Comparison of ENCODE assay signal across 9 cellular contexts in genomic region chr1:121221766-121222165, GRCh38. TPM values are rescaled to one million over a fixed set of nuclear protein-coding genes. Genes with fewer than 3 reads are reported as not detected.
A peak's percentile ranks its signal among the peaks of the same experiment; 100 is the strongest.
DNase-seq lines count a peak whose midpoint lies in the region; ATAC-seq and TF ChIP-seq lines count a peak whose summit lies in the region.
"Not testable (repeated sequence)": the region's sequence is repeated elsewhere in the genome, so short reads cannot be mapped to it uniquely, and the experiment has no call there.
"Had no signal": no experiment of that assay in that cellular context is flagged by ENCODE, and none has a peak within 500 bp of the region (broad histone marks: within the 10 kb centered on the region; RNA-seq: fewer than 3 reads in every experiment).

No MANE protein-coding gene starts in this region.

- peak; percentile 67 for ATAC-seq in GM18870 (IDR thresholded peaks at IDR 0.05; ENCODE audit: unreplicated experiment)
- peak; percentile 58 for ATAC-seq in GM21360 (IDR thresholded peaks at IDR 0.05; ENCODE audit: unreplicated experiment)
- peak; percentile 41 for ATAC-seq in HG02759 (IDR thresholded peaks at IDR 0.05; ENCODE audit: unreplicated experiment)
- peak; percentile 32 for ATAC-seq in HG03139 (IDR thresholded peaks at IDR 0.05; ENCODE audit: unreplicated experiment)
- peak; percentile 39 for ATAC-seq in activated CD8-positive, alpha-beta T cell treated with anti-CD3 and anti-CD28 coated beads, Interleukin-2, amount 10 ng/mL, durations not matched to agents 7 days and 5 days

- peak; percentile 58 for DNase-seq in CD1c-positive myeloid dendritic cell (ENCODE audit: extremely low spot score)
- peak; percentile 6 for DNase-seq in MM.1S
- DNase-seq in activated CD8-positive, alpha-beta T cell treated with anti-CD3 and anti-CD28 coated beads, Interleukin-2, amount 10 ng/mL, durations not matched to agents 7 days and 5 days: not testable (repeated sequence)
- DNase-seq in myocyte (ENCODE audit: low read depth): peak; percentile 43

- not testable (repeated sequence) for H3K4me2 ChIP-seq in MM.1S (ENCODE audit: low read depth, low read length)

- not testable (repeated sequence) for H3K4me3 Mint-ChIP-seq in activated CD8-positive, alpha-beta T cell treated with anti-CD3 and anti-CD28 coated beads, Interleukin-2, amount 10 ng/mL, durations not matched to agents 7 days and 5 days

- not testable (repeated sequence) for H3K27me3 Mint-ChIP-seq in activated CD8-positive, alpha-beta T cell treated with anti-CD3 and anti-CD28 coated beads, Interleukin-2, amount 10 ng/mL, durations not matched to agents 7 days and 5 days (ENCODE audit: low read depth)

- not testable (repeated sequence) for H3F3A ChIP-seq in MM.1S (ENCODE audit: insufficient read depth, low read length)

- POLR2A ChIA-PET in activated CD8-positive, alpha-beta T cell treated with anti-CD3 and anti-CD28 coated beads, Interleukin-2, amount 10 ng/mL, durations not matched to agents 7 days and 5 days (lab: Charles Lee): not testable (repeated sequence)

- not testable (repeated sequence) for H3K4me1 ChIP-seq in MM.1S (ENCODE audit: low read length)

- H3K4me3 ChIP-seq in MM.1S (ENCODE audit: low read length): not testable (repeated sequence)

- H3K9me3 Mint-ChIP-seq in activated CD8-positive, alpha-beta T cell treated with anti-CD3 and anti-CD28 coated beads, Interleukin-2, amount 10 ng/mL, durations not matched to agents 7 days and 5 days (ENCODE audit: insufficient read depth): not testable (repeated sequence)

- not testable (repeated sequence) for H3K36me3 ChIP-seq in MM.1S (replicated peaks; ENCODE audit: insufficient read depth, low read length)

- not testable (repeated sequence) for H3K36me3 Mint-ChIP-seq in activated CD8-positive, alpha-beta T cell treated with anti-CD3 and anti-CD28 coated beads, Interleukin-2, amount 10 ng/mL, durations not matched to agents 7 days and 5 days (ENCODE audit: low read depth)

- H3K27me3 ChIP-seq in MM.1S (replicated peaks; ENCODE audit: insufficient read depth, low read length): not testable (repeated sequence)

- H3K9ac ChIP-seq in MM.1S (ENCODE audit: low read length): not testable (repeated sequence)

- TF ChIP-seq CTCF in MM.1S (IDR thresholded peaks at IDR 0.05; ENCODE audit: low read length): not testable (repeated sequence)

- H3K9me3 ChIP-seq in MM.1S (replicated peaks; ENCODE audit: insufficient read depth, low read length): not testable (repeated sequence)

- H3K27ac Mint-ChIP-seq in activated CD8-positive, alpha-beta T cell treated with anti-CD3 and anti-CD28 coated beads, Interleukin-2, amount 10 ng/mL, durations not matched to agents 7 days and 5 days: not testable (repeated sequence)

- H4K20me1 ChIP-seq in MM.1S (ENCODE audit: insufficient read depth, low read length): not testable (repeated sequence)

- not testable (repeated sequence) for H3K9me2 ChIP-seq in MM.1S (replicated peaks; ENCODE audit: insufficient read depth, low read length)

- not testable (repeated sequence) for H2AFZ ChIP-seq in MM.1S (ENCODE audit: low read length)

- H3K4me1 Mint-ChIP-seq in activated CD8-positive, alpha-beta T cell treated with anti-CD3 and anti-CD28 coated beads, Interleukin-2, amount 10 ng/mL, durations not matched to agents 7 days and 5 days (ENCODE audit: low read depth): not testable (repeated sequence)

- CTCF ChIA-PET in activated CD8-positive, alpha-beta T cell treated with anti-CD3 and anti-CD28 coated beads, Interleukin-2, amount 10 ng/mL, durations not matched to agents 7 days and 5 days (lab: Charles Lee): not testable (repeated sequence)

- not testable (repeated sequence) for H3K27ac ChIP-seq in MM.1S (ENCODE audit: low read length)

- H3K79me2 ChIP-seq in MM.1S (ENCODE audit: low read length): not testable (repeated sequence)

RNA-seq across cellular contexts. Expression of gene SRGAP2C, which starts 37.0 kb away (rescaled TPM):
- 10 to 100 TPM; 28.9 to 32.2 TPM for total RNA-seq in activated CD8-positive, alpha-beta T cell treated with anti-CD3 and anti-CD28 coated beads, Interleukin-2, amount 10 ng/mL, durations not matched to agents 7 days and 5 days
- total RNA-seq in myocyte: 10.5 and 13.9 TPM in 2 replicates
- 6.7 TPM for polyA plus RNA-seq in myocyte (2012)

RNA-seq across cellular contexts. Expression of gene FAM72B, which starts 37.6 kb away (rescaled TPM):
- total RNA-seq in activated CD8-positive, alpha-beta T cell treated with anti-CD3 and anti-CD28 coated beads, Interleukin-2, amount 10 ng/mL, durations not matched to agents 7 days and 5 days: 10 to 100 TPM; 28.7 to 30.8 TPM
- 0.21 and 0.26 TPM in 2 replicates for total RNA-seq in myocyte
- polyA plus RNA-seq in myocyte (2012): 0.38 TPM
- total RNA-seq: ascending aorta had no signal

Comparison
In these comparisons a context has a peak if more than half of its experiments do, and no peak if none do; other contexts are left out.
1. RNA of gene FAM72B, which starts 37.6 kb away (total RNA-seq): 28.7 to 30.8 TPM in activated CD8-positive, alpha-beta T cell treated with anti-CD3 and anti-CD28 coated beads, Interleukin-2, amount 10 ng/mL, durations not matched to agents 7 days and 5 days; 0.21 to 0.26 TPM in myocyte; every median in the first group is over 10 times any median in the second.
2. Peak in every context shown above with its lines, with median percentiles within 50 percentile points of each other: ATAC-seq.